ENCODE assay signal across 1 cellular context in genomic region chr6:5030596-5031136, GRCh38.
TF ChIP-seq lines count a peak whose summit lies in the region.

No MANE protein-coding gene starts in this region.

TF ChIP-seq in HepG2, 621 proteins besides CTCF, POLR2A, EP300 and RAD21 (continued from another document and continues in another):
- TF ChIP-seq ZNF34 (CRISPR knock-in tag; IDR thresholded peaks at IDR 0.05; ENCODE audit: borderline replicate concordance) (no peak), TCF7L2 (IDR thresholded peaks at IDR 0.05; ENCODE audit: low read depth, low read length) (no peak), ZBTB42 (CRISPR knock-in tag; IDR thresholded peaks at IDR 0.05) (no peak), GMEB2 (CRISPR knock-in tag; IDR thresholded peaks at IDR 0.05; ENCODE audit: low read depth) (no peak), TFDP1 (CRISPR knock-in tag; IDR thresholded peaks at IDR 0.05; ENCODE audit: borderline replicate concordance) (peak; percentile 82; the same call in 1 of the 2 replicates), PHF20 (CRISPR knock-in tag; IDR thresholded peaks at IDR 0.05) (peak; percentile 58; the same call in 1 of the 2 replicates), ZNF570 (CRISPR knock-in tag; IDR thresholded peaks at IDR 0.05; ENCODE audit: borderline replicate concordance) (no peak), ZNF431 (CRISPR knock-in tag; IDR thresholded peaks at IDR 0.05; ENCODE audit: borderline replicate concordance, low read depth) (no peak), ETV6 (CRISPR knock-in tag; conservative IDR thresholded peaks at IDR 0.05) (no peak), ZNF101 (CRISPR knock-in tag; IDR thresholded peaks at IDR 0.05; ENCODE audit: borderline replicate concordance, low read depth) (no peak), ZNF430 (CRISPR knock-in tag; IDR thresholded peaks at IDR 0.05) (no peak), BHLHE40 (IDR thresholded peaks at IDR 0.05; ENCODE audit: low read length) (peak; percentile 62), MAZ (IDR thresholded peaks at IDR 0.05; ENCODE audit: borderline replicate concordance, low read depth, low read length) (0 out of 2 replicates have a peak, but pooled peaks have one; percentile 22), MAZ (CRISPR knock-in tag; IDR thresholded peaks at IDR 0.05; ENCODE audit: low read depth) (peak; percentile 49; the same call in 1 of the 2 replicates), ZFY (CRISPR knock-in tag; IDR thresholded peaks at IDR 0.05) (peak; percentile 57; the same call in 1 of the 2 replicates), MTF2 (CRISPR knock-in tag; IDR thresholded peaks at IDR 0.05; ENCODE audit: borderline replicate concordance) (no peak), ZNF589 (CRISPR knock-in tag; conservative IDR thresholded peaks at IDR 0.05) (no peak), ZUFSP (CRISPR knock-in tag; IDR thresholded peaks at IDR 0.05; ENCODE audit: borderline replicate concordance) (no peak), ZNF343 (CRISPR knock-in tag; IDR thresholded peaks at IDR 0.05) (no peak), ASH2L (IDR thresholded peaks at IDR 0.05; ENCODE audit: insufficient read length, low read depth, low read length) (peak; percentile 25), ZMYM3 (CRISPR knock-in tag; IDR thresholded peaks at IDR 0.05) (peak; percentile 34; the same call in 1 of the 2 replicates), MAF1 (CRISPR knock-in tag; IDR thresholded peaks at IDR 0.05; ENCODE audit: borderline replicate concordance) (no peak), SIX1 (CRISPR knock-in tag; IDR thresholded peaks at IDR 0.05; ENCODE audit: borderline replicate concordance) (no peak), ZNF17 (CRISPR knock-in tag; IDR thresholded peaks at IDR 0.05) (0 out of 2 replicates have a peak, but pooled peaks have one; percentile 17), AHDC1 (CRISPR knock-in tag; IDR thresholded peaks at IDR 0.05; ENCODE audit: borderline replicate concordance) (no peak), ZNF407 (CRISPR knock-in tag; IDR thresholded peaks at IDR 0.05; ENCODE audit: not compliant biosample characterization) (no peak), U2AF1 (optimal IDR thresholded peaks at IDR 0.05; ENCODE audit: low read depth, low read length) (no peak), ZNF205 (CRISPR knock-in tag; IDR thresholded peaks at IDR 0.05) (peak; percentile 68; the same call in 1 of the 2 replicates), CC2D1A (CRISPR knock-in tag; IDR thresholded peaks at IDR 0.05) (no peak), HDAC6 (IDR thresholded peaks at IDR 0.05; ENCODE audit: low read depth, low read length) (no peak), ZNF496 (CRISPR knock-in tag; IDR thresholded peaks at IDR 0.05; ENCODE audit: insufficient replicate concordance) (no peak), PHF8 (CRISPR knock-in tag; IDR thresholded peaks at IDR 0.05) (no peak), ZBTB44 (CRISPR knock-in tag; IDR thresholded peaks at IDR 0.05) (peak; percentile 55; the same call in 1 of the 2 replicates), ISL2 (CRISPR knock-in tag; IDR thresholded peaks at IDR 0.05) (no peak), ZNF792 (CRISPR knock-in tag; IDR thresholded peaks at IDR 0.05) (0 out of 2 replicates have a peak, but pooled peaks have one; percentile 71), ATF1 (CRISPR knock-in tag; IDR thresholded peaks at IDR 0.05) (no peak), TFE3 (CRISPR knock-in tag; IDR thresholded peaks at IDR 0.05) (peak; percentile 85)
